11 cellular contexts compared by ENCODE assay signal in the genomic region with DNA sequence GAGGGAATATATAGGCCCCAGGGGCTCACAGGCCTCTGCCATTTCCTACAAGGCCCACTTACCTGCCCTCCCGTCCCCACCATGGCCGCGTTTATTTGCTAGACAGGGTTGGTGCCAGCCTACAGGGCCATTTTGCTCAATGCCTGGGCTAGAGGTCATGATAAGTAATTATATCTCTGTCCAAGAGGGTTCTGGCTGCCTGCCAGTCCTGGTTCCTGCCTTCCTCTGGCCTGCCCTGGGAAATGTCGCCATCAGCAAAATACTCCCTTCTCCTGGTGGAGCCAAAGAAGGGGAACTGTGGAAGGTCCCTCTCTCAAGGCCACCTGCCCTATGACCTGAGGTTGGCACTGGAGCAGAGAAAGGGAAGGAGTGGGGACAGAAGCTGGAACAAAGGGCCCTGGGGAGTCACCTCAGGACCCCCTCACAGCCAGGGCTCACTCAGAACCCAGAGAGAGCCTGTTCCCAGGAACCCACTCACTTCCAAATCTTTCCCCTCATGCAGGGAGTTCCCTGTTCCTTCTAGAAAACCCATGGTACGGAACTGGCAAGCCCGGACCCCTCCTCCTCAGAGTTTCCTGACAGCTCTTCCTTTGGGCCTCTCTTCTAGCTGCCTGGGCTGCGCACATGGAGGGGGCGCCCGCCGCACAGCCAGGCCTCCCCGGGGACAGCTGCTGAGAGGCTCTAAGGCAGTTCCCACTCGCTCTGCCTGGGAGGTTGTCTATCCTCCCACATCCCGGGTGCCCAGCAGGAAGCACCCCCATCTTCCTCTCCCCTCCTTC.
DNase-seq lines count a peak whose midpoint lies in the region; ATAC-seq, FAIRE-seq and TF ChIP-seq lines count a peak whose summit lies in the region.
"Had no signal": no experiment of that assay in that cellular context is flagged by ENCODE, and none has a peak within 500 bp of the region (broad histone marks: within the 10 kb centered on the region; RNA-seq: fewer than 3 reads in every experiment).

No MANE protein-coding gene starts in this region.

- H3K4me1 ChIP-seq in hepatocyte (ENCODE audit: insufficient read depth) = peaks cover 12% of the 10 kb centered on the region
- H3K4me1 ChIP-seq: upper lobe of right lung had no signal

- no peak overlapping the region for H3K4me3 Mint-ChIP-seq in brain

- 79% methylated on average over 12 of the region's 13 CpGs for WGBS in hepatocyte (ENCODE audit: low lambda C conversion rate, missing lambda C conversion rate)

- H3K4me2 ChIP-seq in hepatocyte = no peak overlapping the region

- TF ChIP-seq CTCF in brain (conservative IDR thresholded peaks at IDR 0.05) (no peak), hepatocyte (IDR thresholded peaks at IDR 0.05; ENCODE audit: poor library complexity) (no peak)

- ATAC-seq in HG03457 (IDR thresholded peaks at IDR 0.05; ENCODE audit: unreplicated experiment) = no peak
- ATAC-seq: Panc1, upper lobe of right lung had no signal

- no peaks in the 10 kb centered on the region for H3K9me2 ChIP-seq in hepatocyte (replicated peaks; ENCODE audit: insufficient read depth)

- H3K9me3 ChIP-seq in hepatocyte (ENCODE audit: low read depth) = no peaks in the 10 kb centered on the region
- H3K9me3 ChIP-seq: upper lobe of right lung had no signal

- peaks cover 4% of the 10 kb centered on the region for H3K27me3 Mint-ChIP-seq in brain

- H3K27ac ChIP-seq in hepatocyte (no peak overlapping the region), temporal lobe (ENCODE audit: low read depth, low read length) (peak overlapping the region; percentile 54)
- H3K27ac ChIP-seq: upper lobe of right lung, WERI-Rb-1 had no signal

- no peaks in the 10 kb centered on the region for H3K36me3 Mint-ChIP-seq in brain

- no peaks in the 10 kb centered on the region for H3K79me2 ChIP-seq in hepatocyte

- H3K36me3 ChIP-seq in hepatocyte (replicated peaks; ENCODE audit: insufficient read depth, low read depth) = no peaks in the 10 kb centered on the region
- H3K36me3 ChIP-seq: upper lobe of right lung, WERI-Rb-1 had no signal

- FAIRE-seq in GM12892 (lab: Jason Lieb, UNC) = no peak

- peaks cover 75% of the 10 kb centered on the region for H3K4me1 Mint-ChIP-seq in brain

- no peak overlapping the region for H3K4me3 ChIP-seq in hepatocyte
- H3K4me3 ChIP-seq: upper lobe of right lung had no signal

- peak in 2 of 3 experiments; percentile 15 to 22 for DNase-seq in NCI-H1417 (lab: John Stamatoyannopoulos, UW)
- no peak for DNase-seq in NCI-H1417 treated with DMSO at 0.1 percent for 48 hours (lab: John Stamatoyannopoulos, UW)
- peak; percentile 52 for DNase-seq in hepatocyte (ENCODE audit: low spot score)
- DNase-seq in GM12892 (ENCODE audit: insufficient read length) = no peak
- DNase-seq in NCI-H345 treated with DMSO at 0.1 percent for 48 hours (lab: John Stamatoyannopoulos, UW; ENCODE audit: unreplicated experiment) = no peak
- DNase-seq: upper lobe of right lung, WERI-Rb-1 had no signal

- no peaks in the 10 kb centered on the region for H4K20me1 ChIP-seq in hepatocyte (ENCODE audit: insufficient read depth, poor library complexity, severe bottlenecking)

- H3K9me3 Mint-ChIP-seq in brain = peaks cover 0 to 3% (median 0%) of the 10 kb centered on the region in 5 experiments

- no peak overlapping the region for H2AFZ ChIP-seq in hepatocyte

- H3K27me3 ChIP-seq in hepatocyte = no peaks in the 10 kb centered on the region
- H3K27me3 ChIP-seq: upper lobe of right lung had no signal

- TF ChIP-seq POLR2A in GM12892 (IDR thresholded peaks at IDR 0.05; ENCODE audit: low read depth, low read length) = no peak

- peak overlapping the region in 3 of 5 experiments; percentile 55 to 74 (median 58) for H3K27ac Mint-ChIP-seq in brain

Comparison
In these comparisons a context has a peak if more than half of its experiments do, and no peak if none do; other contexts are left out.
1. DNase-seq: peak in NCI-H1417 (2 of 3) and hepatocyte (single experiment); none in NCI-H1417 treated with DMSO at 0.1 percent for 48 hours (single experiment), GM12892 (single experiment) and NCI-H345 treated with DMSO at 0.1 percent for 48 hours (single experiment).